In the genomic region with DNA sequence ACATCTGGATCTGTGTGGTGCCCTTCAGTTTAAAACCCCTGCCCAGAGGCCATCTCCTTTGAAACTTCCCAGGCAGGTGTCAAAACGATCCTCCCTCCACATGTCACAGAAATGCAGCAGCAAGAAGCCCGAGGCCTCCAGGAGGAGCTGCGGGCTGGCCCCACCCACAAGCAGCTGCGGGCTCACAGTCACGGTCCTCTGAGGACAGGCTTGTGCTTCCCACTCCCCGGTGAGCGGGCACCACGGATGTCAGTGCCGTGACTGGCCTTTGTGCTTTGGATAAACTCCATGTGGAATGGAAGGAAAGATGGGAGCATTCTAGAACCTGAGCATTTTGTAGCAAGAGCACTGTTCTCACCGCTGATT, we compare ENCODE assay signal across 8 cellular contexts.
DNase-seq lines count a peak whose midpoint lies in the region; ATAC-seq and TF ChIP-seq lines count a peak whose summit lies in the region.

No MANE protein-coding gene starts in this region.

- H3K27ac Mint-ChIP-seq in activated CD4-positive, alpha-beta T cell treated with anti-CD3 and anti-CD28 coated beads, Interleukin-2, amount 10 ng/mL, durations not matched to agents 7 days and 5 days: peak overlapping the region; percentile 96

- no peaks in the 10 kb centered on the region for H3K27me3 ChIP-seq in hepatocyte
- peaks cover 0 to 45% of the 10 kb centered on the region in 2 donors for H3K27me3 ChIP-seq in tibial artery

- no peaks in the 10 kb centered on the region for H3K27me3 Mint-ChIP-seq in activated CD4-positive, alpha-beta T cell treated with anti-CD3 and anti-CD28 coated beads, Interleukin-2, amount 10 ng/mL, durations not matched to agents 7 days and 5 days

- CTCF ChIA-PET in activated CD4-positive, alpha-beta T cell treated with anti-CD3 and anti-CD28 coated beads, Interleukin-2, amount 10 ng/mL, durations not matched to agents 7 days and 5 days (lab: Charles Lee): no interaction called here

- H3K9me3 Mint-ChIP-seq in activated CD4-positive, alpha-beta T cell treated with anti-CD3 and anti-CD28 coated beads, Interleukin-2, amount 10 ng/mL, durations not matched to agents 7 days and 5 days: no peaks in the 10 kb centered on the region

- POLR2A ChIA-PET in activated CD4-positive, alpha-beta T cell treated with anti-CD3 and anti-CD28 coated beads, Interleukin-2, amount 10 ng/mL, durations not matched to agents 7 days and 5 days (lab: Charles Lee): no interaction called here

- H3K4me1 Mint-ChIP-seq in activated CD4-positive, alpha-beta T cell treated with anti-CD3 and anti-CD28 coated beads, Interleukin-2, amount 10 ng/mL, durations not matched to agents 7 days and 5 days: peaks cover 46% of the 10 kb centered on the region

- H3K36me3 ChIP-seq in hepatocyte (replicated peaks; ENCODE audit: insufficient read depth, low read depth) (no peaks in the 10 kb centered on the region), tibial artery (no peaks in the 10 kb centered on the region)

- H3K4me2 ChIP-seq in hepatocyte: peak overlapping the region; percentile 37

- H2AFZ ChIP-seq in hepatocyte: no peak overlapping the region

- H3K9me2 ChIP-seq in hepatocyte (replicated peaks; ENCODE audit: insufficient read depth): no peaks in the 10 kb centered on the region

- H3K79me2 ChIP-seq in hepatocyte: no peaks in the 10 kb centered on the region

- no peaks in the 10 kb centered on the region for H4K20me1 ChIP-seq in hepatocyte (ENCODE audit: insufficient read depth, poor library complexity, severe bottlenecking)

- no peak for TF ChIP-seq CTCF in WI38 (IDR thresholded peaks at IDR 0.05; ENCODE audit: low read depth, low read length)
- TF ChIP-seq CTCF in hepatocyte (IDR thresholded peaks at IDR 0.05; ENCODE audit: poor library complexity): no peak
- TF ChIP-seq CTCF in tibial artery (IDR thresholded peaks at IDR 0.05): no peak

- ATAC-seq in HG02759 (IDR thresholded peaks at IDR 0.05; ENCODE audit: unreplicated experiment) (no peak), GM21390 (IDR thresholded peaks at IDR 0.05; ENCODE audit: unreplicated experiment) (no peak)

- peak overlapping the region; percentile 77 for H3K4me3 Mint-ChIP-seq in activated CD4-positive, alpha-beta T cell treated with anti-CD3 and anti-CD28 coated beads, Interleukin-2, amount 10 ng/mL, durations not matched to agents 7 days and 5 days

- H3K27ac ChIP-seq in hepatocyte: peak overlapping the region; percentile 88
- peak overlapping the region; percentile 36 to 76 for H3K27ac ChIP-seq in tibial artery

- no peaks in the 10 kb centered on the region for H3K36me3 Mint-ChIP-seq in activated CD4-positive, alpha-beta T cell treated with anti-CD3 and anti-CD28 coated beads, Interleukin-2, amount 10 ng/mL, durations not matched to agents 7 days and 5 days (ENCODE audit: low read depth)

- H3K4me1 ChIP-seq in hepatocyte (ENCODE audit: insufficient read depth) (peaks cover 27% of the 10 kb centered on the region), tibial artery (peaks cover 0 to 13% (median 5%) of the 10 kb centered on the region in 4 donors)

- peak; percentile 39 for DNase-seq in activated CD4-positive, alpha-beta T cell treated with anti-CD3 and anti-CD28 coated beads, Interleukin-2, amount 10 ng/mL, durations not matched to agents 7 days and 5 days
- no peak for DNase-seq in activated CD4-positive, alpha-beta T cell treated with anti-CD3 and anti-CD28 coated beads for 1 hour
- peak; percentile 46 for DNase-seq in hepatocyte (ENCODE audit: low spot score)
- no peak for DNase-seq in tibial artery
- DNase-seq in OCI-M2 (lab: John Stamatoyannopoulos, UW; ENCODE audit: unreplicated experiment): no peak

- 40% methylated on average over 10 of the region's 10 CpGs for WGBS in hepatocyte (ENCODE audit: low lambda C conversion rate, missing lambda C conversion rate)

- intact Hi-C loops in tibial artery (cut with DNase I; ENCODE audit: low total_unique reads): no loop called here

- H3K4me3 ChIP-seq in WI38 (ENCODE audit: low read depth, low read length): peak overlapping the region; percentile 37
- no peak overlapping the region for H3K4me3 ChIP-seq in hepatocyte
- H3K4me3 ChIP-seq in tibial artery: peak overlapping the region in 1 of 2 donors; percentile 32

- no peaks in the 10 kb centered on the region for H3K9me3 ChIP-seq in hepatocyte (ENCODE audit: low read depth)
- H3K9me3 ChIP-seq in tibial artery: no peaks in the 10 kb centered on the region

Comparison
In these comparisons a context has a peak if more than half of its experiments do, and no peak if none do; other contexts are left out.
1. DNase-seq: peak in activated CD4-positive, alpha-beta T cell treated with anti-CD3 and anti-CD28 coated beads, Interleukin-2, amount 10 ng/mL, durations not matched to agents 7 days and 5 days (single experiment) and hepatocyte (single experiment); none in activated CD4-positive, alpha-beta T cell treated with anti-CD3 and anti-CD28 coated beads for 1 hour (single experiment), tibial artery (0 of 2) and OCI-M2 (single experiment).